Comparison of ENCODE assay signal across 3 cellular contexts in genomic region chrX:47603125-47603524, GRCh38. TPM values are rescaled to one million over a fixed set of nuclear protein-coding genes. Genes with fewer than 3 reads are reported as not detected.
"Had no signal": no experiment of that assay in that cellular context is flagged by ENCODE, and none has a peak within 500 bp of the region (broad histone marks: within the 10 kb centered on the region; RNA-seq: fewer than 3 reads in every experiment).

No MANE protein-coding gene starts in this region.

RNA-seq across cellular contexts. Expression of gene SYN1, which starts 16.5 kb away (rescaled TPM):
- total RNA-seq: OCI-LY7, PC-3, PC-9 had no signal

RNA-seq across cellular contexts. Expression of gene TIMP1, which starts 20.9 kb away (rescaled TPM):
- total RNA-seq: OCI-LY7 had no signal
